ENCODE assay signal across 8 cellular contexts in genomic region chr1:44029260-44029910, GRCh38. TPM values are rescaled to one million over a fixed set of nuclear protein-coding genes. Genes with fewer than 3 reads are reported as not detected.
DNase-seq lines count a peak whose midpoint lies in the region; ATAC-seq, FAIRE-seq and TF ChIP-seq lines count a peak whose summit lies in the region.

No MANE protein-coding gene starts in this region.

- H3K4me3 ChIP-seq in KMS-11 (IDR thresholded peaks at IDR 0.05; ENCODE audit: insufficient read depth, low read depth, low read length) = peak overlapping the region; percentile 21
- peak overlapping the region; percentile 82 for H3K4me3 ChIP-seq in K562
- H3K4me3 ChIP-seq in thoracic aorta = peak overlapping the region; percentile 98

- no peaks in the 10 kb centered on the region for H3K9me1 ChIP-seq in K562 (ENCODE audit: control insufficient read depth, insufficient read depth, low read length)

- peak overlapping the region; percentile 73 for H3K27ac ChIP-seq in KMS-11
- H3K27ac ChIP-seq in K562 (ENCODE audit: extremely low read depth, low read depth, low read length) = peak overlapping the region; percentile 84
- H3K27ac ChIP-seq in layer of hippocampus (ENCODE audit: low read depth, low read length) = peak overlapping the region; percentile 96
- peak overlapping the region; percentile 80 to 82 for H3K27ac ChIP-seq in thoracic aorta

- H3K36me3 ChIP-seq in ES-I3 (ENCODE audit: insufficient read depth, low read length) (no peaks in the 10 kb centered on the region), KMS-11 (ENCODE audit: insufficient read depth) (no peaks in the 10 kb centered on the region), K562 (ENCODE audit: control insufficient read depth, insufficient read depth, low read length) (no peaks in the 10 kb centered on the region; the same call in 2 of the 3 replicates), thoracic aorta (no peaks in the 10 kb centered on the region)

- TSS peak; percentile 45 for BruUV-seq in K562 (replicated peaks; lab: Mats Ljungman, UMichigan)

- no peak for TF ChIP-seq RAD21 in K562 (CRISPR knock-in tag; conservative IDR thresholded peaks at IDR 0.05 in 1 of 2, IDR thresholded peaks at IDR 0.05 in 1 of 2)

- DNase-seq in K562 (ENCODE audit: extremely low read depth in 1 of 4, low spot score in 3 of 4) (peak in 2 of 4 experiments; percentile 67 to 70), thoracic aorta (ENCODE audit: low spot score) (no peak), NCI-H446 treated with DMSO at 0.1 percent for 48 hours (lab: John Stamatoyannopoulos, UW) (no peak)
- DNase-seq in activated CD8-positive, alpha-beta memory T cell treated with anti-CD3 and anti-CD28 coated beads for 24 hours = no peak

- peak; percentile 34 for ATAC-seq in GM21526 (IDR thresholded peaks at IDR 0.05; ENCODE audit: low FRiP score, unreplicated experiment)
- peak; percentile 7 for ATAC-seq in K562
- ATAC-seq in thoracic aorta (ENCODE audit: insufficient number of reproducible peaks, low FRiP score, low read depth) = no peak

- H3K27me3 ChIP-seq in KMS-11 (ENCODE audit: insufficient read depth, low read depth) (no peaks in the 10 kb centered on the region), K562 (ENCODE audit: control insufficient read depth in 2 of 2, insufficient read depth in 2 of 2, low read length in 2 of 2) (no peaks in the 10 kb centered on the region), layer of hippocampus (ENCODE audit: control insufficient read depth, insufficient read depth, low read length) (no peaks in the 10 kb centered on the region), thoracic aorta (replicated peaks; ENCODE audit: insufficient read depth) (no peaks in the 10 kb centered on the region)

- peak overlapping the region; percentile 69 for H3K4me2 ChIP-seq in KMS-11
- H3K4me2 ChIP-seq in K562 (ENCODE audit: insufficient read depth, low read length) = peak overlapping the region; percentile 96

- 37% methylated on average over 17 of the region's 17 CpGs for WGBS in K562 (ENCODE audit: insufficient coverage, low coverage, missing lambda C conversion rate)

- H3K9ac ChIP-seq in ES-I3 (ENCODE audit: low read depth, low read length) = peak overlapping the region; percentile 69
- H3K9ac ChIP-seq in KMS-11 = peak overlapping the region; percentile 76
- H3K9ac ChIP-seq in K562 (ENCODE audit: insufficient read depth in 1 of 2, low read depth in 2 of 2, low read length in 2 of 2) = peak overlapping the region; percentile 84 to 93

- no peak for TF ChIP-seq CTCF in KMS-11 (conservative IDR thresholded peaks at IDR 0.05; ENCODE audit: low read depth, low read length)
- TF ChIP-seq CTCF in K562 (IDR thresholded peaks at IDR 0.05 in 2 of 3, conservative IDR thresholded peaks at IDR 0.05 in 1 of 3; ENCODE audit: insufficient read depth in 2 of 3, low read depth in 1 of 3, low read length in 3 of 3) = no peak
- TF ChIP-seq CTCF in thoracic aorta (IDR thresholded peaks at IDR 0.05) = no peak

- H3K4me1 ChIP-seq in ES-I3 (ENCODE audit: insufficient read depth, low read length) = peaks cover 21% of the 10 kb centered on the region
- H3K4me1 ChIP-seq in KMS-11 (ENCODE audit: low read depth, poor library complexity, severe bottlenecking) = peaks cover 24% of the 10 kb centered on the region
- peaks cover 37 to 54% of the 10 kb centered on the region in 2 experiments; a peak in 4 of 5 replicates for H3K4me1 ChIP-seq in K562 (replicated peaks in 1 of 2; ENCODE audit: control insufficient read depth in 2 of 2, insufficient read depth in 2 of 2, low read length in 2 of 2)
- peaks cover 12 to 20% of the 10 kb centered on the region in 2 donors for H3K4me1 ChIP-seq in thoracic aorta (ENCODE audit: control insufficient read depth in 1 of 2, low read depth in 2 of 2)

- FAIRE-seq in K562 (lab: Jason Lieb, UNC) = no peak

- no peaks in the 10 kb centered on the region for H3K9me3 ChIP-seq in ES-I3 (ENCODE audit: control insufficient read depth, insufficient read depth, low read length)
- no peaks in the 10 kb centered on the region for H3K9me3 ChIP-seq in K562 (replicated peaks; ENCODE audit: control insufficient read depth, insufficient read depth, low read depth, low read length)
- H3K9me3 ChIP-seq in thoracic aorta = no peaks in the 10 kb centered on the region

- POLR2A ChIA-PET in K562 (lab: Yijun Ruan, JAX) = interaction anchor here (0.7 to 4.9 kb wide), 9 partner anchors 9 to 459 kb away, joined by 3 to 29 read pairs (median 4); no protein-coding TSS in a partner anchor

- intact Hi-C loops in K562 (cut with micrococcal nuclease) = no loop called here

- no peaks in the 10 kb centered on the region for H4K20me1 ChIP-seq in KMS-11 (ENCODE audit: insufficient read depth)
- H4K20me1 ChIP-seq in K562 (replicated peaks; ENCODE audit: control insufficient read depth, insufficient read depth, low read length) = peaks cover 5% of the 10 kb centered on the region; the same call in 1 of the 2 replicates

- H3K79me2 ChIP-seq in KMS-11 (ENCODE audit: insufficient read depth, low read depth) (no peaks in the 10 kb centered on the region), K562 (ENCODE audit: control insufficient read depth, insufficient read depth, low read length) (peaks cover 21% of the 10 kb centered on the region)

- CTCF ChIA-PET in K562 (lab: Yijun Ruan, JAX; ENCODE audit: low intra/inter-chr PET ratio) = no interaction called here

- no peak for TF ChIP-seq EP300 in K562 (IDR thresholded peaks at IDR 0.05; ENCODE audit: low read length)

- H2AFZ ChIP-seq in KMS-11 (ENCODE audit: low read depth) = peak overlapping the region; percentile 80
- peak overlapping the region; percentile 98 for H2AFZ ChIP-seq in K562 (ENCODE audit: low read depth, low read length)

- TF ChIP-seq POLR2A in K562 (conservative IDR thresholded peaks at IDR 0.05) = no peak

- in situ Hi-C loops in K562 (cut with MboI) = no loop called here

RNA-seq across cellular contexts. Expression of gene SLC6A9, which starts 1.9 kb away (rescaled TPM):
- 15.5 and 41.5 TPM in 2 replicates for total RNA-seq in K562 (2011; cell fraction: chromatin; rRNA removed; ENCODE audit: low replicate concordance)
- 28.5 and 33.8 TPM in 2 replicates for total RNA-seq in K562 (2011; cell fraction: nucleolus; rRNA removed)
- total RNA-seq in K562 (2011; cell fraction: nucleoplasm; rRNA removed) = 21.3 and 22.7 TPM in 2 replicates
- total RNA-seq in K562 (2014; rRNA removed) (4.1 and 8.4 TPM in 2 replicates), K562 (2014; rRNA removed; fragmentation: Illumina TruSeq; extraction: Trizol) (2.5 and 3.0 TPM in 2 replicates), K562 (2015; rRNA removed; fragmentation: Illumina TruSeq; extraction: Trizol) (0.51 and 0.75 TPM in 2 replicates), K562 (2021) (16.7 and 18.7 TPM in 2 replicates), thoracic aorta (10 to 100 TPM; 15.0 to 26.8 TPM)
- polyA plus RNA-seq in K562 (2011; rRNA removed) (2.9 and 8.8 TPM in 2 replicates), K562 (2014; fragmentation: Illumina TruSeq; extraction: Trizol) (12.9 and 16.7 TPM in 2 replicates), K562 (2014; fragmentation: Nextera tagmentation; extraction: Ambion mirVana) (under 1 TPM; 0.17 to 0.25 TPM), K562 (2014; rRNA removed) (10.5 and 10.6 TPM in 2 replicates)
- 5.7 and 6.6 TPM in 2 replicates for polyA plus RNA-seq in K562 (2011; cell fraction: cytosol; rRNA removed)
- polyA plus RNA-seq in K562 (2011; cell fraction: nucleus; rRNA removed) = 27.8 and 27.9 TPM in 2 replicates
- 6.2 and 54.3 TPM in 2 replicates for polyA plus RNA-seq in K562 (2012)
- 3.7 and 5.1 TPM in 2 replicates for polyA minus RNA-seq in K562 (2011; rRNA and poly(A)+ RNA removed)
- polyA minus RNA-seq in K562 (2011; cell fraction: cytosol; rRNA and poly(A)+ RNA removed) = 2.5 and 5.5 TPM in 2 replicates
- polyA minus RNA-seq in K562 (2011; cell fraction: nucleus; rRNA and poly(A)+ RNA removed) = 6.1 and 10.2 TPM in 2 replicates

RNA-seq across cellular contexts. Expression of gene CCDC24, which starts 38.0 kb away (rescaled TPM):
- 1.4 and 6.8 TPM in 2 replicates for total RNA-seq in K562 (2011; cell fraction: chromatin; rRNA removed; ENCODE audit: low replicate concordance)
- 5.8 TPM in 2 replicates for total RNA-seq in K562 (2011; cell fraction: nucleolus; rRNA removed)
- total RNA-seq in K562 (2011; cell fraction: nucleoplasm; rRNA removed) = 4.1 and 6.1 TPM in 2 replicates
- total RNA-seq in K562 (2014; rRNA removed) (3.0 and 4.5 TPM in 2 replicates), K562 (2014; rRNA removed; fragmentation: Illumina TruSeq; extraction: Trizol) (0.70 and 1.5 TPM in 2 replicates), K562 (2015; rRNA removed; fragmentation: Illumina TruSeq; extraction: Trizol) (1.7 and 2.2 TPM in 2 replicates), K562 (2021) (4.4 and 5.2 TPM in 2 replicates), thoracic aorta (10 to 100 TPM in 1 of 2 donors, 1 to 10 TPM in 1; 4.5 to 24.0 TPM)
- polyA plus RNA-seq in K562 (2011; rRNA removed) (1.3 and 2.3 TPM in 2 replicates), K562 (2014; fragmentation: Illumina TruSeq; extraction: Trizol) (1.5 and 3.0 TPM in 2 replicates), K562 (2014; fragmentation: Nextera tagmentation; extraction: Ambion mirVana) (under 1 TPM; 0.31 to 0.64 TPM), K562 (2014; rRNA removed) (3.7 and 4.5 TPM in 2 replicates)
- polyA plus RNA-seq in K562 (2011; cell fraction: cytosol; rRNA removed) = 2.0 and 4.9 TPM in 2 replicates
- polyA plus RNA-seq in K562 (2011; cell fraction: nucleus; rRNA removed) = 6.8 and 13.1 TPM in 2 replicates
- polyA plus RNA-seq in K562 (2012) = 3.7 and 4.3 TPM in 2 replicates
- polyA minus RNA-seq in K562 (2011; rRNA and poly(A)+ RNA removed) = 0.36 and 0.39 TPM in 2 replicates
- polyA minus RNA-seq in K562 (2011; cell fraction: cytosol; rRNA and poly(A)+ RNA removed) = 1.1 and 5.4 TPM in 2 replicates
- 1.7 and 2.2 TPM in 2 replicates for polyA minus RNA-seq in K562 (2011; cell fraction: nucleus; rRNA and poly(A)+ RNA removed)

RNA-seq across cellular contexts. Expression of gene B4GALT2, which starts 50.4 kb away (rescaled TPM):
- 27.8 and 57.7 TPM in 2 replicates for total RNA-seq in K562 (2011; cell fraction: chromatin; rRNA removed; ENCODE audit: low replicate concordance)
- total RNA-seq in K562 (2011; cell fraction: nucleolus; rRNA removed) = 51.2 and 57.7 TPM in 2 replicates
- 45.8 and 54.2 TPM in 2 replicates for total RNA-seq in K562 (2011; cell fraction: nucleoplasm; rRNA removed)
- total RNA-seq in K562 (2014; rRNA removed) (86.8 and 116 TPM in 2 replicates), K562 (2014; rRNA removed; fragmentation: Illumina TruSeq; extraction: Trizol) (23.4 and 31.0 TPM in 2 replicates), K562 (2015; rRNA removed; fragmentation: Illumina TruSeq; extraction: Trizol) (43.8 and 45.9 TPM in 2 replicates), K562 (2021) (76.2 and 78.0 TPM in 2 replicates), thoracic aorta (10 to 100 TPM; 34.8 to 51.6 TPM)
- polyA plus RNA-seq in K562 (2011; rRNA removed) (39.0 and 43.9 TPM in 2 replicates), K562 (2014; fragmentation: Illumina TruSeq; extraction: Trizol) (63.7 and 69.7 TPM in 2 replicates), K562 (2014; fragmentation: Nextera tagmentation; extraction: Ambion mirVana) (1 to 10 TPM; 1.3 to 2.8 TPM), K562 (2014; rRNA removed) (71.9 and 85.4 TPM in 2 replicates)
- polyA plus RNA-seq in K562 (2011; cell fraction: cytosol; rRNA removed) = 78.6 and 206 TPM in 2 replicates
- 55.1 and 117 TPM in 2 replicates for polyA plus RNA-seq in K562 (2011; cell fraction: nucleus; rRNA removed)
- polyA plus RNA-seq in K562 (2012) = 44.8 and 50.7 TPM in 2 replicates
- 21.4 and 27.7 TPM in 2 replicates for polyA minus RNA-seq in K562 (2011; rRNA and poly(A)+ RNA removed)
- polyA minus RNA-seq in K562 (2011; cell fraction: cytosol; rRNA and poly(A)+ RNA removed) = 40.9 and 42.3 TPM in 2 replicates
- polyA minus RNA-seq in K562 (2011; cell fraction: nucleus; rRNA and poly(A)+ RNA removed) = 26.7 and 28.3 TPM in 2 replicates

RNA-seq across cellular contexts. Expression of gene ATP6V0B, which starts 54.6 kb away (rescaled TPM):
- total RNA-seq in K562 (2011; cell fraction: chromatin; rRNA removed; ENCODE audit: low replicate concordance) = 240 and 478 TPM in 2 replicates
- 771 and 1,062 TPM in 2 replicates for total RNA-seq in K562 (2011; cell fraction: nucleolus; rRNA removed)
- total RNA-seq in K562 (2011; cell fraction: nucleoplasm; rRNA removed) = 571 and 616 TPM in 2 replicates
- 296 and 328 TPM in 2 replicates for total RNA-seq in K562 (2014; rRNA removed)
- 143 and 167 TPM in 2 replicates for total RNA-seq in K562 (2014; rRNA removed; fragmentation: Illumina TruSeq; extraction: Trizol)
- 196 and 203 TPM in 2 replicates for total RNA-seq in K562 (2015; rRNA removed; fragmentation: Illumina TruSeq; extraction: Trizol)
- total RNA-seq in K562 (2021) = 279 and 286 TPM in 2 replicates
- 220 and 288 TPM in 2 replicates for polyA plus RNA-seq in K562 (2011; rRNA removed)
- 552 and 632 TPM in 2 replicates for polyA plus RNA-seq in K562 (2011; cell fraction: cytosol; rRNA removed)
- polyA plus RNA-seq in K562 (2011; cell fraction: nucleus; rRNA removed) = 601 and 849 TPM in 2 replicates
- polyA plus RNA-seq in K562 (2012) = 179 and 264 TPM in 2 replicates
- 186 and 195 TPM in 2 replicates for polyA plus RNA-seq in K562 (2014; fragmentation: Illumina TruSeq; extraction: Trizol)
- polyA plus RNA-seq in K562 (2014; fragmentation: Nextera tagmentation; extraction: Ambion mirVana) = 100 to 1,000 TPM; 137 to 276 TPM
- polyA plus RNA-seq in K562 (2014; rRNA removed) = 282 and 348 TPM in 2 replicates
- polyA minus RNA-seq in K562 (2011; rRNA and poly(A)+ RNA removed) = 127 and 130 TPM in 2 replicates
- 83.6 and 86.7 TPM in 2 replicates for polyA minus RNA-seq in K562 (2011; cell fraction: cytosol; rRNA and poly(A)+ RNA removed)
- polyA minus RNA-seq in K562 (2011; cell fraction: nucleus; rRNA and poly(A)+ RNA removed) = 102 and 149 TPM in 2 replicates
- 100 to 1,000 TPM in 1 of 2 donors, 10 to 100 TPM in 1; 72.3 to 136 TPM for total RNA-seq in thoracic aorta

RNA-seq across cellular contexts. Expression of gene DPH2, which starts 59.6 kb away (rescaled TPM):
- total RNA-seq in K562 (2011; cell fraction: chromatin; rRNA removed; ENCODE audit: low replicate concordance) = 110 and 268 TPM in 2 replicates
- total RNA-seq in K562 (2011; cell fraction: nucleolus; rRNA removed) = 191 and 199 TPM in 2 replicates
- total RNA-seq in K562 (2011; cell fraction: nucleoplasm; rRNA removed) = 123 and 150 TPM in 2 replicates
- total RNA-seq in K562 (2014; rRNA removed) (87.5 and 122 TPM in 2 replicates), K562 (2014; rRNA removed; fragmentation: Illumina TruSeq; extraction: Trizol) (31.9 and 39.4 TPM in 2 replicates), K562 (2015; rRNA removed; fragmentation: Illumina TruSeq; extraction: Trizol) (66.8 and 68.1 TPM in 2 replicates), K562 (2021) (94.1 and 97.3 TPM in 2 replicates), thoracic aorta (10 to 100 TPM; 21.9 to 31.4 TPM)
- polyA plus RNA-seq in K562 (2011; rRNA removed) (63.1 and 71.2 TPM in 2 replicates), K562 (2014; fragmentation: Illumina TruSeq; extraction: Trizol) (81.1 and 106 TPM in 2 replicates), K562 (2014; fragmentation: Nextera tagmentation; extraction: Ambion mirVana) (10 to 100 TPM; 17.9 to 27.0 TPM), K562 (2014; rRNA removed) (93.2 and 110 TPM in 2 replicates)
- polyA plus RNA-seq in K562 (2011; cell fraction: cytosol; rRNA removed) = 117 and 149 TPM in 2 replicates
- polyA plus RNA-seq in K562 (2011; cell fraction: nucleus; rRNA removed) = 379 and 380 TPM in 2 replicates
- polyA plus RNA-seq in K562 (2012) = 39.2 and 65.5 TPM in 2 replicates
- 50.3 and 52.5 TPM in 2 replicates for polyA minus RNA-seq in K562 (2011; rRNA and poly(A)+ RNA removed)
- polyA minus RNA-seq in K562 (2011; cell fraction: cytosol; rRNA and poly(A)+ RNA removed) = 35.5 and 48.5 TPM in 2 replicates
- polyA minus RNA-seq in K562 (2011; cell fraction: nucleus; rRNA and poly(A)+ RNA removed) = 96.7 and 113 TPM in 2 replicates

Comparison
In these comparisons a context has a peak if more than half of its experiments do, and no peak if none do; other contexts are left out.
1. H3K4me3 ChIP-seq: peak in every context shown above with its lines; median percentile 98 in thoracic aorta; 82 in K562; 21 in KMS-11.